In the genomic region with DNA sequence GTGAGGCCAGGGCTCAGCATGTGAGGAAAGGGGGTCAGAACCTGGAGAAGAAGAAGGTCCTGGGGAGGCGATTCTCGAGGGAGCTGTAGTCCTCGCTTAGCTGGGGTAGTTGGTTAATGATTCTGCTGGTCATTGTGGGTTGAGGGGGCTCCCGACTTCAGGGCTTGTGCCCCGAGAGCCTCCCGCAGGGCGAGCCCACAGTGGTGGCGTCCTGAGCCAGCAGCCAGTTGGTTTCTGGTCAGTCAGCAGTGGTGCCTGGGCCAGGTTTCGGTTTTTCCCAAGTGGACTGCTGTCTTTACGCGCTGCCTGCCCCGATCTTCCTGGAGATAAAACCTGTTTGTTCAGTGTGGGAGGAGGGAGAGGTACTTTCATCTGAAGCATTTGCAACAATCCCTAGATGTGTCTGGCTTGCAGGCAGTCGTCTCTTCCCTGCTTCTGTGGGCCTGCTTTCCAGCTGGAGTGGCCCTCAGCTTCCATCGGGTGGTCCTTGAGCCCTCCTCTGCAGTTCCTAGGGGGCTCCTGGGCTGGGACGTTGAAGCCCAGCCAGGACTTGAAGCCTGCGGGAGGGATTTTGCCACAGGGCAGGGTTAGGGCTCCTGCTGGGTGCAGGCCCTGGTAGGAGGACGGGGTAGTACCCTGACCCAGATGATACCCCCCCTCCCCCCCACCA, we compare ENCODE assay signal across 8 cellular contexts. TPM values are rescaled to one million over a fixed set of nuclear protein-coding genes. Genes with fewer than 3 reads are reported as not detected.
A peak's percentile ranks its signal among the peaks of the same experiment; 100 is the strongest.
DNase-seq lines count a peak whose midpoint lies in the region; ATAC-seq, FAIRE-seq and TF ChIP-seq lines count a peak whose summit lies in the region.

No MANE protein-coding gene starts in this region.

- no peak for TF ChIP-seq EP300 in HepG2 (IDR thresholded peaks at IDR 0.05; ENCODE audit: low read depth in 2 of 2, low read length in 2 of 2)
- no peak for TF ChIP-seq EP300 in HepG2 (CRISPR knock-in tag; IDR thresholded peaks at IDR 0.05; ENCODE audit: borderline replicate concordance)

- H3K79me2 ChIP-seq in HepG2 (ENCODE audit: insufficient read depth, low read length) = peaks cover 75% of the 10 kb centered on the region

- H3K27me3 ChIP-seq in HepG2 (ENCODE audit: control insufficient read depth in 1 of 2, insufficient read depth in 2 of 2, low read length in 2 of 2) = no peaks in the 10 kb centered on the region; a peak in 1 of 5 replicates

- peak overlapping the region; percentile 89 for H3K4me2 ChIP-seq in HepG2 (ENCODE audit: low read depth, low read length)

- CTCF ChIA-PET in HepG2 (lab: Yijun Ruan, JAX; ENCODE audit: low intra/inter-chr PET ratio, low total read pairs) = no interaction called here

- no peak overlapping the region for H2AFZ ChIP-seq in HepG2 (ENCODE audit: low read length)

- intact Hi-C loops in HepG2 (cut with micrococcal nuclease; ENCODE audit: unreplicated experiment) = no loop called here

- ATAC-seq in HepG2 (no peak; the same call in 1 of the 3 replicates), GM18520 (IDR thresholded peaks at IDR 0.05; ENCODE audit: unreplicated experiment) (no peak)

- no peak for TF ChIP-seq CTCF in astrocyte of the cerebellum (IDR thresholded peaks at IDR 0.05; ENCODE audit: low read depth, low read length, missing control alignments)
- TF ChIP-seq CTCF in HepG2 (CRISPR knock-in tag; IDR thresholded peaks at IDR 0.05) = no peak
- TF ChIP-seq CTCF in type B pancreatic cell (conservative IDR thresholded peaks at IDR 0.05) = no peak

- peak; percentile 72 for DNase-seq in activated effector memory CD4-positive, alpha-beta T cell treated with anti-CD3 and anti-CD28 coated beads, Interleukin-2, amount 50 U/mL, for 16 hours
- no peak for DNase-seq in activated effector memory CD4-positive, alpha-beta T cell treated with Interleukin-2 at 50 U/mL for 16 hours
- DNase-seq in astrocyte of the cerebellum (ENCODE audit: low read depth) (no peak), HepG2 (ENCODE audit: low spot score) (peak; percentile 70), type B pancreatic cell (ENCODE audit: extremely low spot score, unreplicated experiment) (no peak), NK-92 (lab: John Stamatoyannopoulos, UW; ENCODE audit: unreplicated experiment) (no peak), C1 segment of cervical spinal cord (lab: John Stamatoyannopoulos, UW) (no peak)

- no TSS peak for BruUV-seq in HepG2 (replicated peaks; lab: Mats Ljungman, UMichigan)

- peak overlapping the region; percentile 45 for H3K27ac ChIP-seq in HepG2 (ENCODE audit: extremely low read length, insufficient read depth, low read length)

- H3K4me3 ChIP-seq in astrocyte of the cerebellum (ENCODE audit: low read depth, low read length) (peak overlapping the region; percentile 73), HepG2 (replicated peaks in 1 of 3; ENCODE audit: insufficient read depth in 1 of 3, low read depth in 2 of 3, low read length in 3 of 3) (peak overlapping the region; percentile 48 to 96 (median 96))

- H3K9me3 Mint-ChIP-seq in type B pancreatic cell = no peaks in the 10 kb centered on the region

- H3K27me3 Mint-ChIP-seq in type B pancreatic cell = peaks cover 6% of the 10 kb centered on the region

- H3K4me1 ChIP-seq in HepG2 (ENCODE audit: insufficient read depth, low read length) = peaks cover 44% of the 10 kb centered on the region

- no peaks in the 10 kb centered on the region for H3K9me3 ChIP-seq in HepG2 (ENCODE audit: low read length)

- peaks cover 73% of the 10 kb centered on the region for H4K20me1 ChIP-seq in HepG2 (ENCODE audit: insufficient read depth, low read length)

- peaks cover 32 to 54% of the 10 kb centered on the region in 2 experiments; a peak in 4 of 5 replicates for H3K36me3 ChIP-seq in HepG2 (replicated peaks in 1 of 2; ENCODE audit: control insufficient read depth in 1 of 2, insufficient read depth in 2 of 2, low read length in 2 of 2)

- peak overlapping the region; percentile 95 for H3K4me3 Mint-ChIP-seq in type B pancreatic cell

- FAIRE-seq in HepG2 (lab: Jason Lieb, UNC) = peak; percentile 93

- 8% methylated on average over 6 of the region's 17 CpGs for WGBS in HepG2 (ENCODE audit: low lambda C conversion rate)

- peak overlapping the region; percentile 99 for H3K9ac ChIP-seq in HepG2 (ENCODE audit: insufficient read depth, low read depth, low read length)

- H3K27ac Mint-ChIP-seq in type B pancreatic cell = peak overlapping the region; percentile 98

- H3K36me3 Mint-ChIP-seq in type B pancreatic cell = peaks cover 19% of the 10 kb centered on the region

- no peak for TF ChIP-seq RAD21 in HepG2 (CRISPR knock-in tag; IDR thresholded peaks at IDR 0.05)

- POLR2A ChIA-PET in HepG2 (lab: Yijun Ruan, JAX) = no interaction called here

- in situ Hi-C loops in astrocyte of the cerebellum (cut with HindIII; ENCODE audit: low sequenced_read_pairs) (no loop called here), HepG2 (cut with HindIII; ENCODE audit: extremely low pct_ligation_motif_present, low pct_unique_long_range_greater_than_20kb) (no loop called here)

- peaks cover 33% of the 10 kb centered on the region for H3K4me1 Mint-ChIP-seq in type B pancreatic cell (ENCODE audit: unreplicated experiment)

- TF ChIP-seq POLR2A in HepG2 (IDR thresholded peaks at IDR 0.05; ENCODE audit: insufficient read depth in 1 of 2, low read depth in 2 of 2, low read length in 2 of 2) = peak; percentile 17 to 59; a peak in 2 of 4 replicates

RNA-seq across cellular contexts. Expression of a gene that starts 3.2 kb away (rescaled TPM):
- 188 and 195 TPM in 2 replicates for total RNA-seq in HepG2 (2016; rRNA removed; fragmentation: Illumina TruSeq; extraction: Trizol)
- 49.8 and 51.1 TPM in 2 replicates for total RNA-seq in HepG2 (2016; cell fraction: cytosol; rRNA removed; fragmentation: Illumina TruSeq; extraction: Trizol; ENCODE audit: low read depth)
- total RNA-seq in HepG2 (2016; cell fraction: insoluble cytoplasmic fraction; rRNA removed; fragmentation: Illumina TruSeq; extraction: Trizol) = 161 and 198 TPM in 2 replicates
- 106 and 109 TPM in 2 replicates for total RNA-seq in HepG2 (2016; cell fraction: membrane; rRNA removed; fragmentation: Illumina TruSeq; extraction: Trizol)
- 117 and 125 TPM in 2 replicates for total RNA-seq in HepG2 (2016; cell fraction: nucleus; rRNA removed; fragmentation: Illumina TruSeq; extraction: Trizol)
- 288 and 314 TPM in 2 replicates for polyA plus RNA-seq in HepG2 (2011; rRNA removed)
- polyA plus RNA-seq in HepG2 (2011; cell fraction: cytosol; rRNA removed) = 80.5 and 107 TPM in 2 replicates
- polyA plus RNA-seq in HepG2 (2011; cell fraction: nucleus; rRNA removed) = 339 and 475 TPM in 2 replicates
- 291 and 347 TPM in 2 replicates for polyA plus RNA-seq in HepG2 (2012)
- 51.1 and 55.1 TPM in 2 replicates for polyA plus RNA-seq in HepG2 (2016; cell fraction: cytosol; fragmentation: Illumina TruSeq; extraction: Trizol; ENCODE audit: low read depth)
- polyA plus RNA-seq in HepG2 (2016; cell fraction: insoluble cytoplasmic fraction; fragmentation: Illumina TruSeq; extraction: Trizol; ENCODE audit: low read depth) = 208 and 235 TPM in 2 replicates
- polyA plus RNA-seq in HepG2 (2016; cell fraction: membrane; fragmentation: Illumina TruSeq; extraction: Trizol; ENCODE audit: low read depth) = 112 TPM in 2 replicates
- 264 and 280 TPM in 2 replicates for polyA plus RNA-seq in HepG2 (2016; cell fraction: nucleus; fragmentation: Illumina TruSeq; extraction: Trizol; ENCODE audit: insufficient read depth, low read depth)
- 302 and 434 TPM in 2 replicates for polyA minus RNA-seq in HepG2 (2011; rRNA and poly(A)+ RNA removed; ENCODE audit: low replicate concordance)
- 155 and 182 TPM in 2 replicates for polyA minus RNA-seq in HepG2 (2011; cell fraction: cytosol; rRNA and poly(A)+ RNA removed)
- polyA minus RNA-seq in HepG2 (2011; cell fraction: nucleus; rRNA and poly(A)+ RNA removed) = 142 and 164 TPM in 2 replicates
- total RNA-seq in type B pancreatic cell (ENCODE audit: low replicate concordance) = 416 and 496 TPM in 2 replicates

RNA-seq across cellular contexts. Expression of a gene that starts 21.3 kb away (rescaled TPM):
- total RNA-seq in HepG2 (2016; rRNA removed; fragmentation: Illumina TruSeq; extraction: Trizol) (0.07 TPM in 1 of 2 replicates, not detected in the other), type B pancreatic cell (ENCODE audit: low replicate concordance) (9.9 and 29.2 TPM in 2 replicates)
- total RNA-seq in HepG2 (2016; cell fraction: cytosol; rRNA removed; fragmentation: Illumina TruSeq; extraction: Trizol; ENCODE audit: low read depth) = not detected in 2 replicates
- total RNA-seq in HepG2 (2016; cell fraction: insoluble cytoplasmic fraction; rRNA removed; fragmentation: Illumina TruSeq; extraction: Trizol) = 0.09 TPM in 1 of 2 replicates, not detected in the other
- not detected in 2 replicates for total RNA-seq in HepG2 (2016; cell fraction: membrane; rRNA removed; fragmentation: Illumina TruSeq; extraction: Trizol)
- not detected in 2 replicates for total RNA-seq in HepG2 (2016; cell fraction: nucleus; rRNA removed; fragmentation: Illumina TruSeq; extraction: Trizol)
- 0.16 and 0.17 TPM in 2 replicates for polyA plus RNA-seq in HepG2 (2011; rRNA removed)
- polyA plus RNA-seq in HepG2 (2011; cell fraction: cytosol; rRNA removed) = 0.14 and 0.19 TPM in 2 replicates
- 0.19 and 0.34 TPM in 2 replicates for polyA plus RNA-seq in HepG2 (2011; cell fraction: nucleus; rRNA removed)
- polyA plus RNA-seq in HepG2 (2012) = 0.27 TPM in 1 of 2 replicates, not detected in the other
- polyA plus RNA-seq in HepG2 (2016; cell fraction: cytosol; fragmentation: Illumina TruSeq; extraction: Trizol; ENCODE audit: low read depth) = not detected in 2 replicates
- not detected in 2 replicates for polyA plus RNA-seq in HepG2 (2016; cell fraction: insoluble cytoplasmic fraction; fragmentation: Illumina TruSeq; extraction: Trizol; ENCODE audit: low read depth)
- not detected in 2 replicates for polyA plus RNA-seq in HepG2 (2016; cell fraction: membrane; fragmentation: Illumina TruSeq; extraction: Trizol; ENCODE audit: low read depth)
- polyA plus RNA-seq in HepG2 (2016; cell fraction: nucleus; fragmentation: Illumina TruSeq; extraction: Trizol; ENCODE audit: insufficient read depth, low read depth) = not detected in 2 replicates
- polyA minus RNA-seq in HepG2 (2011; rRNA and poly(A)+ RNA removed; ENCODE audit: low replicate concordance) = 0.16 and 0.22 TPM in 2 replicates
- polyA minus RNA-seq in HepG2 (2011; cell fraction: cytosol; rRNA and poly(A)+ RNA removed) = not detected in 2 replicates
- polyA minus RNA-seq in HepG2 (2011; cell fraction: nucleus; rRNA and poly(A)+ RNA removed) = not detected in 2 replicates

RNA-seq across cellular contexts. Expression of a gene that starts 27.1 kb away (rescaled TPM):
- total RNA-seq in HepG2 (2016; rRNA removed; fragmentation: Illumina TruSeq; extraction: Trizol) = not detected in 2 replicates
- not detected in 2 replicates for total RNA-seq in HepG2 (2016; cell fraction: cytosol; rRNA removed; fragmentation: Illumina TruSeq; extraction: Trizol; ENCODE audit: low read depth)
- total RNA-seq in HepG2 (2016; cell fraction: insoluble cytoplasmic fraction; rRNA removed; fragmentation: Illumina TruSeq; extraction: Trizol) = not detected in 2 replicates
- not detected in 2 replicates for total RNA-seq in HepG2 (2016; cell fraction: membrane; rRNA removed; fragmentation: Illumina TruSeq; extraction: Trizol)
- total RNA-seq in HepG2 (2016; cell fraction: nucleus; rRNA removed; fragmentation: Illumina TruSeq; extraction: Trizol) = not detected in 2 replicates
- polyA plus RNA-seq in HepG2 (2011; rRNA removed) = 0.08 TPM in 1 of 2 replicates, not detected in the other
- not detected in 2 replicates for polyA plus RNA-seq in HepG2 (2011; cell fraction: cytosol; rRNA removed)
- polyA plus RNA-seq in HepG2 (2011; cell fraction: nucleus; rRNA removed) = not detected in 2 replicates
- not detected in 2 replicates for polyA plus RNA-seq in HepG2 (2012)
- polyA plus RNA-seq in HepG2 (2016; cell fraction: cytosol; fragmentation: Illumina TruSeq; extraction: Trizol; ENCODE audit: low read depth) = not detected in 2 replicates
- not detected in 2 replicates for polyA plus RNA-seq in HepG2 (2016; cell fraction: insoluble cytoplasmic fraction; fragmentation: Illumina TruSeq; extraction: Trizol; ENCODE audit: low read depth)
- not detected in 2 replicates for polyA plus RNA-seq in HepG2 (2016; cell fraction: membrane; fragmentation: Illumina TruSeq; extraction: Trizol; ENCODE audit: low read depth)
- not detected in 2 replicates for polyA plus RNA-seq in HepG2 (2016; cell fraction: nucleus; fragmentation: Illumina TruSeq; extraction: Trizol; ENCODE audit: insufficient read depth, low read depth)
- not detected in 2 replicates for polyA minus RNA-seq in HepG2 (2011; rRNA and poly(A)+ RNA removed; ENCODE audit: low replicate concordance)
- not detected in 2 replicates for polyA minus RNA-seq in HepG2 (2011; cell fraction: cytosol; rRNA and poly(A)+ RNA removed)
- polyA minus RNA-seq in HepG2 (2011; cell fraction: nucleus; rRNA and poly(A)+ RNA removed) = not detected in 2 replicates
- 0.41 TPM in 1 of 2 replicates, not detected in the other for total RNA-seq in type B pancreatic cell (ENCODE audit: low replicate concordance)

RNA-seq across cellular contexts. Expression of a gene that starts 40.3 kb away (rescaled TPM):
- not detected in 2 replicates for total RNA-seq in HepG2 (2016; rRNA removed; fragmentation: Illumina TruSeq; extraction: Trizol)
- total RNA-seq in HepG2 (2016; cell fraction: cytosol; rRNA removed; fragmentation: Illumina TruSeq; extraction: Trizol; ENCODE audit: low read depth) = not detected in 2 replicates
- not detected in 2 replicates for total RNA-seq in HepG2 (2016; cell fraction: insoluble cytoplasmic fraction; rRNA removed; fragmentation: Illumina TruSeq; extraction: Trizol)
- total RNA-seq in HepG2 (2016; cell fraction: membrane; rRNA removed; fragmentation: Illumina TruSeq; extraction: Trizol) = not detected in 2 replicates
- not detected in 2 replicates for total RNA-seq in HepG2 (2016; cell fraction: nucleus; rRNA removed; fragmentation: Illumina TruSeq; extraction: Trizol)
- polyA plus RNA-seq in HepG2 (2011; rRNA removed) = 0.10 TPM in 1 of 2 replicates, not detected in the other
- 0.17 TPM in 1 of 2 replicates, not detected in the other for polyA plus RNA-seq in HepG2 (2011; cell fraction: cytosol; rRNA removed)
- 0.14 and 0.16 TPM in 2 replicates for polyA plus RNA-seq in HepG2 (2011; cell fraction: nucleus; rRNA removed)
- polyA plus RNA-seq in HepG2 (2012) = not detected in 2 replicates
- polyA plus RNA-seq in HepG2 (2016; cell fraction: cytosol; fragmentation: Illumina TruSeq; extraction: Trizol; ENCODE audit: low read depth) = not detected in 2 replicates
- polyA plus RNA-seq in HepG2 (2016; cell fraction: insoluble cytoplasmic fraction; fragmentation: Illumina TruSeq; extraction: Trizol; ENCODE audit: low read depth) = not detected in 2 replicates
- not detected in 2 replicates for polyA plus RNA-seq in HepG2 (2016; cell fraction: membrane; fragmentation: Illumina TruSeq; extraction: Trizol; ENCODE audit: low read depth)
- not detected in 2 replicates for polyA plus RNA-seq in HepG2 (2016; cell fraction: nucleus; fragmentation: Illumina TruSeq; extraction: Trizol; ENCODE audit: insufficient read depth, low read depth)
- polyA minus RNA-seq in HepG2 (2011; rRNA and poly(A)+ RNA removed; ENCODE audit: low replicate concordance) = 0.14 TPM in 1 of 2 replicates, not detected in the other
- not detected in 2 replicates for polyA minus RNA-seq in HepG2 (2011; cell fraction: cytosol; rRNA and poly(A)+ RNA removed)
- polyA minus RNA-seq in HepG2 (2011; cell fraction: nucleus; rRNA and poly(A)+ RNA removed) = not detected in 2 replicates
- 0.45 TPM in 1 of 2 replicates, not detected in the other for total RNA-seq in type B pancreatic cell (ENCODE audit: low replicate concordance)

RNA-seq across cellular contexts. Expression of a gene that starts 49.6 kb away (rescaled TPM):
- 1.1 and 1.3 TPM in 2 replicates for total RNA-seq in HepG2 (2016; rRNA removed; fragmentation: Illumina TruSeq; extraction: Trizol)
- total RNA-seq in HepG2 (2016; cell fraction: cytosol; rRNA removed; fragmentation: Illumina TruSeq; extraction: Trizol; ENCODE audit: low read depth) = 0.30 and 0.35 TPM in 2 replicates
- total RNA-seq in HepG2 (2016; cell fraction: insoluble cytoplasmic fraction; rRNA removed; fragmentation: Illumina TruSeq; extraction: Trizol) = 0.77 and 1.3 TPM in 2 replicates
- 0.77 and 0.96 TPM in 2 replicates for total RNA-seq in HepG2 (2016; cell fraction: membrane; rRNA removed; fragmentation: Illumina TruSeq; extraction: Trizol)
- 0.78 and 0.99 TPM in 2 replicates for total RNA-seq in HepG2 (2016; cell fraction: nucleus; rRNA removed; fragmentation: Illumina TruSeq; extraction: Trizol)
- polyA plus RNA-seq in HepG2 (2011; rRNA removed) = 0.67 and 0.71 TPM in 2 replicates
- 0.53 and 0.71 TPM in 2 replicates for polyA plus RNA-seq in HepG2 (2011; cell fraction: cytosol; rRNA removed)
- 0.81 and 0.85 TPM in 2 replicates for polyA plus RNA-seq in HepG2 (2011; cell fraction: nucleus; rRNA removed)
- polyA plus RNA-seq in HepG2 (2012) = 2.1 and 3.1 TPM in 2 replicates
- polyA plus RNA-seq in HepG2 (2016; cell fraction: cytosol; fragmentation: Illumina TruSeq; extraction: Trizol; ENCODE audit: low read depth) = 0.23 and 0.32 TPM in 2 replicates
- 1.2 and 1.5 TPM in 2 replicates for polyA plus RNA-seq in HepG2 (2016; cell fraction: insoluble cytoplasmic fraction; fragmentation: Illumina TruSeq; extraction: Trizol; ENCODE audit: low read depth)
- polyA plus RNA-seq in HepG2 (2016; cell fraction: membrane; fragmentation: Illumina TruSeq; extraction: Trizol; ENCODE audit: low read depth) = 0.40 and 0.79 TPM in 2 replicates
- polyA plus RNA-seq in HepG2 (2016; cell fraction: nucleus; fragmentation: Illumina TruSeq; extraction: Trizol; ENCODE audit: insufficient read depth, low read depth) = 1.2 and 1.6 TPM in 2 replicates
- polyA minus RNA-seq in HepG2 (2011; rRNA and poly(A)+ RNA removed; ENCODE audit: low replicate concordance) = 1.2 and 37.0 TPM in 2 replicates
- polyA minus RNA-seq in HepG2 (2011; cell fraction: cytosol; rRNA and poly(A)+ RNA removed) = 0.62 and 0.99 TPM in 2 replicates
- polyA minus RNA-seq in HepG2 (2011; cell fraction: nucleus; rRNA and poly(A)+ RNA removed) = 0.37 and 0.39 TPM in 2 replicates
- 9.4 and 20.8 TPM in 2 replicates for total RNA-seq in type B pancreatic cell (ENCODE audit: low replicate concordance)

Comparison
In these comparisons a context has a peak if more than half of its experiments do, and no peak if none do; other contexts are left out.
1. DNase-seq: peak in activated effector memory CD4-positive, alpha-beta T cell treated with anti-CD3 and anti-CD28 coated beads, Interleukin-2, amount 50 U/mL, for 16 hours (single experiment) and HepG2 (single experiment); none in activated effector memory CD4-positive, alpha-beta T cell treated with Interleukin-2 at 50 U/mL for 16 hours (single experiment), astrocyte of the cerebellum (single experiment), type B pancreatic cell (single experiment), NK-92 (single experiment) and C1 segment of cervical spinal cord (0 of 14).
2. RNA of a gene that starts 21.3 kb away (total RNA-seq): 9.9 to 29.2 TPM in type B pancreatic cell; 0.07 to 0.09 TPM in HepG2; every median in the first group is over 10 times any median in the second.